13 cellular contexts compared by ENCODE assay signal in genomic region chr7:117728858-117729257, GRCh38.
DNase-seq lines count a peak whose midpoint lies in the region; ATAC-seq and TF ChIP-seq lines count a peak whose summit lies in the region.
"Had no signal": no experiment of that assay in that cellular context is flagged by ENCODE, and none has a peak within 500 bp of the region (broad histone marks: within the 10 kb centered on the region; RNA-seq: fewer than 3 reads in every experiment).

No MANE protein-coding gene starts in this region.

- H3K27ac Mint-ChIP-seq in activated naive CD8-positive, alpha-beta T cell treated with anti-CD3 and anti-CD28 coated beads for 36 hours, result no peak overlapping the region
- H3K27ac Mint-ChIP-seq: T-helper 1 cell treated with Interleukin-12 subunit alpha and Interleukin-12 subunit beta and Interleukin-4 antibody, amounts not matched to agents 30 μg/mL and 1 μg/mL, for 36 hours had no signal

- H3K4me1 ChIP-seq in mesendoderm (ENCODE audit: control insufficient read depth, low read depth, low read length), result no peaks in the 10 kb centered on the region
- H3K4me1 ChIP-seq: heart right ventricle had no signal

- H4K8ac ChIP-seq in mesendoderm (ENCODE audit: low read depth, low read length), result no peak overlapping the region

- peak; percentile 3 for DNase-seq in astrocyte of the spinal cord (ENCODE audit: low read depth, low spot score)
- peak; percentile 24 for DNase-seq in retinal pigment epithelial cell (ENCODE audit: low read depth)
- no peak for DNase-seq in activated naive CD8-positive, alpha-beta T cell treated with anti-CD3 and anti-CD28 coated beads for 36 hours
- DNase-seq in HT-29 (ENCODE audit: low spot score), result no peak
- DNase-seq in activated CD4-positive, alpha-beta T cell treated with anti-CD3 and anti-CD28 coated beads, Interleukin-2, amount 50 U/mL, for 1 hour, result no peak
- no peak for DNase-seq in mesendoderm
- DNase-seq: activated T-cell treated with anti-CD3 and anti-CD28 coated beads, Interleukin-2, amount 50 U/mL, for 1 hour; DMS79; heart right ventricle had no signal

- no peak overlapping the region for H3K23ac ChIP-seq in mesendoderm (ENCODE audit: low read length)

- in situ Hi-C loops in astrocyte of the spinal cord (cut with HindIII; ENCODE audit: low sequenced_read_pairs), result no loop called here

- no peak overlapping the region for H3K18ac ChIP-seq in mesendoderm (ENCODE audit: low read length)

- no peaks in the 10 kb centered on the region for H3K9me3 Mint-ChIP-seq in activated naive CD8-positive, alpha-beta T cell treated with anti-CD3 and anti-CD28 coated beads for 36 hours
- H3K9me3 Mint-ChIP-seq: T-helper 1 cell treated with Interleukin-12 subunit alpha and Interleukin-12 subunit beta and Interleukin-4 antibody, amounts not matched to agents 30 μg/mL and 1 μg/mL, for 36 hours had no signal

- H4K5ac ChIP-seq in mesendoderm (ENCODE audit: low read length), result no peak overlapping the region

- H3K79me1 ChIP-seq in mesendoderm (ENCODE audit: low read length), result no peaks in the 10 kb centered on the region

- TF ChIP-seq CTCF in astrocyte of the spinal cord (IDR thresholded peaks at IDR 0.05; ENCODE audit: low read depth, low read length) (no peak), retinal pigment epithelial cell (conservative IDR thresholded peaks at IDR 0.05; ENCODE audit: low read depth, low read length) (no peak)

- H2BK5ac ChIP-seq in mesendoderm (ENCODE audit: low read length), result no peak overlapping the region

- peak; percentile 40 for ATAC-seq in GM21360 (IDR thresholded peaks at IDR 0.05; ENCODE audit: unreplicated experiment)
- peak; percentile 70 for ATAC-seq in HG03108 (IDR thresholded peaks at IDR 0.05; ENCODE audit: unreplicated experiment)
- ATAC-seq: heart right ventricle had no signal

- no peaks in the 10 kb centered on the region for H3K36me3 Mint-ChIP-seq in activated naive CD8-positive, alpha-beta T cell treated with anti-CD3 and anti-CD28 coated beads for 36 hours

- H2BK15ac ChIP-seq in mesendoderm (replicated peaks; ENCODE audit: low read depth), result no peak overlapping the region

- H3K4me3 ChIP-seq in astrocyte of the spinal cord (ENCODE audit: low read depth, low read length), result no peak overlapping the region
- no peak overlapping the region for H3K4me3 ChIP-seq in retinal pigment epithelial cell (ENCODE audit: low read length)
- H3K4me3 ChIP-seq in mesendoderm (ENCODE audit: low read length), result no peak overlapping the region
- H3K4me3 ChIP-seq: coronary artery, heart right ventricle had no signal

- no peak overlapping the region for H3K9ac ChIP-seq in mesendoderm (ENCODE audit: low read length)

- no peaks in the 10 kb centered on the region for H3K4me1 Mint-ChIP-seq in activated naive CD8-positive, alpha-beta T cell treated with anti-CD3 and anti-CD28 coated beads for 36 hours

- peaks cover 19% of the 10 kb centered on the region for H3K27me3 Mint-ChIP-seq in activated naive CD8-positive, alpha-beta T cell treated with anti-CD3 and anti-CD28 coated beads for 36 hours

- no peak overlapping the region for H3K4ac ChIP-seq in mesendoderm (ENCODE audit: low read depth, low read length)

- no peak overlapping the region for H2BK120ac ChIP-seq in mesendoderm (ENCODE audit: low read depth, low read length)

- no peak overlapping the region for H3K27ac ChIP-seq in mesendoderm (ENCODE audit: low read depth, low read length)
- H3K27ac ChIP-seq: coronary artery, heart right ventricle had no signal

- H3K4me2 ChIP-seq in mesendoderm (ENCODE audit: low read length), result no peak overlapping the region

- H3K36me3 ChIP-seq in mesendoderm (ENCODE audit: control insufficient read depth, insufficient read depth, low read length), result no peaks in the 10 kb centered on the region

- no peak overlapping the region for H2AK5ac ChIP-seq in mesendoderm (ENCODE audit: low read length)

- no peaks in the 10 kb centered on the region for H3K27me3 ChIP-seq in mesendoderm (ENCODE audit: insufficient read depth, low read length, poor library complexity)
- H3K27me3 ChIP-seq: heart right ventricle had no signal

- H3K79me2 ChIP-seq in mesendoderm (ENCODE audit: control insufficient read depth, insufficient read depth, low read length), result no peaks in the 10 kb centered on the region

- no peak overlapping the region for H3K4me3 Mint-ChIP-seq in activated naive CD8-positive, alpha-beta T cell treated with anti-CD3 and anti-CD28 coated beads for 36 hours
- H3K4me3 Mint-ChIP-seq: T-helper 1 cell treated with Interleukin-12 subunit alpha and Interleukin-12 subunit beta and Interleukin-4 antibody, amounts not matched to agents 30 μg/mL and 1 μg/mL, for 36 hours had no signal

- H3K56ac ChIP-seq in mesendoderm (ENCODE audit: low read length), result no peak overlapping the region

- WGBS in mesendoderm (ENCODE audit: extremely low coverage, insufficient coverage, low lambda C conversion rate), result no CpG with 5 or more reads among the region's 5 CpGs

Comparison
In these comparisons a context has a peak if more than half of its experiments do, and no peak if none do; other contexts are left out.
1. DNase-seq: peak in astrocyte of the spinal cord (single experiment) and retinal pigment epithelial cell (single experiment); none in activated naive CD8-positive, alpha-beta T cell treated with anti-CD3 and anti-CD28 coated beads for 36 hours (single experiment), HT-29 (single experiment), activated CD4-positive, alpha-beta T cell treated with anti-CD3 and anti-CD28 coated beads, Interleukin-2, amount 50 U/mL, for 1 hour (single experiment) and mesendoderm (single experiment).